In the genomic region with DNA sequence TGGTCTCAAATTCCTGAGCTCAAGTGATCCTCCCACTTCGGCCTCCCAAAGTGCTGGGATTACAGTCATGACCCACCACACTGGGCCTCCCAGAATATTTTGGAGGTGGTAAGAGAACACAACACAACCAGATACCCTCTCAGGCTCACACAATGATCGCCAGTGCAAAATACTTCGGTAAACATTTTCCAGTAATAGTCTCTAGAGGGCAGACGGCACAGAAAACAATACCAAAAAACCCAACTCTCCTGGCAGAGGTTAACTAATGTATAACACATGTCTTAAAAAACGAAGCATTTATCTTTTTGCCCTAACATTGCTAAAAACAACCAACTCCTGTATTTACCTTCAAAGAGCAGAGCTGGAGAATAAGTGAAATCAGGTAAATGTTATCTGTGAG, we compare ENCODE assay signal across 14 cellular contexts. TPM values are rescaled to one million over a fixed set of nuclear protein-coding genes. Genes with fewer than 3 reads are reported as not detected.
DNase-seq lines count a peak whose midpoint lies in the region; ATAC-seq and TF ChIP-seq lines count a peak whose summit lies in the region.
"Had no signal": no experiment of that assay in that cellular context is flagged by ENCODE, and none has a peak within 500 bp of the region (broad histone marks: within the 10 kb centered on the region; RNA-seq: fewer than 3 reads in every experiment).

No MANE protein-coding gene starts in this region.

- H3K4me1 Mint-ChIP-seq in Calu3 (ENCODE audit: low read depth, unreplicated experiment) (peaks cover 30% of the 10 kb centered on the region), natural killer cell (peaks cover 64 to 67% of the 10 kb centered on the region in 2 donors)

- H3K4me3 Mint-ChIP-seq in Calu3 (ENCODE audit: low read depth, unreplicated experiment) (no peak overlapping the region), natural killer cell (peak overlapping the region; percentile 13)
- H3K4me3 Mint-ChIP-seq: nephron had no signal

- TF ChIP-seq POLR2A in esophagus squamous epithelium (IDR thresholded peaks at IDR 0.05) = no peak

- peak in 1 of 3 donors; percentile 53 for ATAC-seq in natural killer cell
- ATAC-seq in GM18867 (IDR thresholded peaks at IDR 0.05; ENCODE audit: unreplicated experiment) = no peak
- ATAC-seq: Panc1 had no signal

- peaks cover 11% of the 10 kb centered on the region; the same call in 1 of the 2 replicates for H3K4me1 ChIP-seq in HUES48 (ENCODE audit: control insufficient read depth, insufficient read depth, low read length)
- H3K4me1 ChIP-seq in esophagus squamous epithelium = peaks cover 6 to 80% (median 19%) of the 10 kb centered on the region in 3 donors

- peak overlapping the region; percentile 8 for H3K27ac Mint-ChIP-seq in Calu3 (ENCODE audit: unreplicated experiment)
- peak overlapping the region; percentile 53 to 55 for H3K27ac Mint-ChIP-seq in natural killer cell
- H3K27ac Mint-ChIP-seq: nephron had no signal

- intact Hi-C loops in Calu3 (cut with micrococcal nuclease; ENCODE audit: unreplicated experiment) = no loop called here
- intact Hi-C loops in natural killer cell (cut with micrococcal nuclease) = no loop called here
- intact Hi-C loops in esophagus squamous epithelium (cut with DNase I) = no loop called here

- DNase-seq in Calu3 (no peak), astrocyte of the spinal cord (ENCODE audit: low read depth, low spot score) (no peak), natural killer cell (no peak), ACHN (no peak), esophagus squamous epithelium (lab: John Stamatoyannopoulos, UW) (no peak), NCI-H1694 (lab: John Stamatoyannopoulos, UW) (no peak)
- DNase-seq: activated naive CD4-positive, alpha-beta T cell treated with anti-CD3 and anti-CD28 coated beads, Interleukin-2, amount 50 U/mL, for 16 hours; NCI-H146; stomach had no signal

- peaks cover 87% of the 10 kb centered on the region for H3K36me3 Mint-ChIP-seq in Calu3 (ENCODE audit: insufficient read depth, unreplicated experiment)
- H3K36me3 Mint-ChIP-seq in natural killer cell = peaks cover 26% of the 10 kb centered on the region

- H3K9ac ChIP-seq in HUES48 (ENCODE audit: low read depth, low read length) = no peak overlapping the region

- H3K36me3 ChIP-seq in HUES48 (ENCODE audit: control insufficient read depth, insufficient read depth, low read length) = peaks cover 90% of the 10 kb centered on the region
- H3K36me3 ChIP-seq in esophagus squamous epithelium = peaks cover 16 to 98% (median 25%) of the 10 kb centered on the region in 3 donors

- no peaks in the 10 kb centered on the region for H3K9me3 ChIP-seq in HUES48 (ENCODE audit: control insufficient read depth, insufficient read depth, low read length)
- no peaks in the 10 kb centered on the region for H3K9me3 ChIP-seq in esophagus squamous epithelium
- H3K9me3 ChIP-seq: stomach had no signal

- H3K4me3 ChIP-seq in HUES48 (ENCODE audit: low read depth, low read length) (0 out of 2 replicates have a peak overlapping the region, but pooled peaks have one; percentile 10), astrocyte of the spinal cord (ENCODE audit: low read depth, low read length) (no peak overlapping the region), esophagus squamous epithelium (no peak overlapping the region)

- H3K27ac ChIP-seq in HUES48 (ENCODE audit: low read depth, low read length) (peak overlapping the region; percentile 8), esophagus squamous epithelium (no peak overlapping the region)
- H3K27ac ChIP-seq: HL-60, stomach had no signal

- WGBS in esophagus squamous epithelium, 2 donors = 43 to 52% methylated on average over 4 to 5 of the region's 5 CpGs

- no peaks in the 10 kb centered on the region for H3K27me3 ChIP-seq in HUES48 (ENCODE audit: control insufficient read depth, insufficient read depth, low read length)
- no peaks in the 10 kb centered on the region for H3K27me3 ChIP-seq in esophagus squamous epithelium
- H3K27me3 ChIP-seq: stomach had no signal

- CTCF ChIA-PET in Calu3 (lab: Charles Lee) = interaction anchor here (1.4 kb wide), 1 partner anchor 11 kb away, joined by 4 read pairs; a partner anchor contains a TSS

- H3K27me3 Mint-ChIP-seq in Calu3 (ENCODE audit: unreplicated experiment) (no peaks in the 10 kb centered on the region), natural killer cell (ENCODE audit: low read depth in 2 of 2) (no peaks in the 10 kb centered on the region)

- no peaks in the 10 kb centered on the region for H3K9me3 Mint-ChIP-seq in Calu3 (ENCODE audit: low read depth, unreplicated experiment)
- peaks cover 0 to 6% of the 10 kb centered on the region in 2 donors for H3K9me3 Mint-ChIP-seq in natural killer cell
- H3K9me3 Mint-ChIP-seq: nephron had no signal

- no TSS peak for BruUV-seq in Calu3 (replicated peaks; lab: Mats Ljungman, UMichigan)

- TF ChIP-seq CTCF in Calu3 (IDR thresholded peaks at IDR 0.05; ENCODE audit: unreplicated experiment) (peak; percentile 20), astrocyte of the spinal cord (IDR thresholded peaks at IDR 0.05; ENCODE audit: low read depth, low read length) (peak; percentile 7), natural killer cell (IDR thresholded peaks at IDR 0.05) (no peak), esophagus squamous epithelium (IDR thresholded peaks at IDR 0.05) (peak in 2 of 6 experiments; percentile 7 to 9)

- in situ Hi-C loops in astrocyte of the spinal cord (cut with HindIII; ENCODE audit: low sequenced_read_pairs) = no loop called here
- in situ Hi-C loops in ACHN (cut with HindIII; ENCODE audit: low pct_ligation_motif_present, low pct_unique_long_range_greater_than_20kb, low sequenced_read_pairs) = no loop called here

RNA-seq across cellular contexts. Expression of a gene that starts 10.5 kb away (rescaled TPM):
- 89.3 and 92.9 TPM in 2 replicates for total RNA-seq in Calu3 (2022)
- total RNA-seq in natural killer cell = 100 to 1,000 TPM in 1 of 3 donors, 10 to 100 TPM in 2; 79.2 to 112 (median 95.0) TPM
- total RNA-seq in esophagus squamous epithelium = 10 to 100 TPM; 20.5 to 33.0 (median 28.4) TPM

RNA-seq across cellular contexts. Expression of a gene that starts 36.8 kb away (rescaled TPM):
- total RNA-seq in Calu3 (2022) = not detected in 2 replicates
- not detected for total RNA-seq in natural killer cell
- not detected for total RNA-seq in esophagus squamous epithelium
- total RNA-seq: stomach had no signal
